ENCODE assay signal across 15 cellular contexts in the genomic region with DNA sequence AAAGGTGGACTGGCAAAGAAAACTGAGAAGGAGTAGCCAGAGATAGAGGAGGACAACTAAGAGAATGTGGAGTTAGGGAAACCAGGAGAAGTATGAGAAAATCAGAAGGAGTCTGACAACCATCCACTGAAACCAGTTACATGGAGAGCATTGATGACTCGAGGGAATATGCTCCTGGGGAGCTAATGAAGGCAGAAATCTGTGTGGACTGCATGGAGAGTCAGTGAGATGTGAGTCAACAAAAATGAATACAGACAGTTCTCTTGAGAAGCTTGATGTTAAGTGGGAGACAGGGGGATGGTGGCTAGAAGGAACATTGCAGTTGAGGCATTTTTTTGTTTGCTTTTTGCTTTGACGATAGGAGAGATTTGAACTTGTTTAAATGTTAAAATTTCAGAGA.
"Had no signal": no experiment of that assay in that cellular context is flagged by ENCODE, and none has a peak within 500 bp of the region (broad histone marks: within the 10 kb centered on the region; RNA-seq: fewer than 3 reads in every experiment).

No MANE protein-coding gene starts in this region.

- H3K27ac Mint-ChIP-seq: activated CD8-positive, alpha-beta T cell treated with anti-CD3 and anti-CD28 coated beads, Interleukin-2, amount 10 ng/mL, durations not matched to agents 7 days and 5 days; activated T-cell treated with anti-CD3 and anti-CD28 coated beads, Interleukin-2, amount 50 U/mL, for 24 hours; activated T-helper 2 cell treated with anti-CD3 and anti-CD28 coated beads, Interferon-gamma antibody, Interleukin-2, Interleukin-4, amounts not matched to agents 10 μg/mL and 5 μg/mL and 100 μg/mL, durations not matched to agents 14 hours and 24 hours and 36 hours; WTC11 had no signal

- H3K36me3 ChIP-seq: breast epithelium, left ventricle myocardium inferior, thyroid gland had no signal

- H3K4me3 Mint-ChIP-seq: activated CD8-positive, alpha-beta T cell treated with anti-CD3 and anti-CD28 coated beads, Interleukin-2, amount 10 ng/mL, durations not matched to agents 7 days and 5 days; activated T-cell treated with anti-CD3 and anti-CD28 coated beads, Interleukin-2, amount 50 U/mL, for 24 hours; WTC11 had no signal

- H3K9me3 ChIP-seq: breast epithelium, left ventricle myocardium inferior, thyroid gland had no signal

- H3K27ac ChIP-seq: breast epithelium, epithelial cell of prostate, thyroid gland had no signal

- H3K27me3 ChIP-seq: breast epithelium, thyroid gland had no signal

- H3K36me3 Mint-ChIP-seq: WTC11 had no signal

- H3K4me3 ChIP-seq: breast epithelium, left ventricle myocardium inferior, thyroid gland had no signal

- DNase-seq: activated T-cell treated with anti-CD3 and anti-CD28 coated beads, Interleukin-2, amount 50 U/mL, for 24 hours; aorta; kidney; left ventricle myocardium inferior; mammary epithelial cell; occipital lobe; retina; stimulated activated naive CD4-positive, alpha-beta T cell; SW 1271 had no signal

- H3K9me3 Mint-ChIP-seq: activated T-cell treated with anti-CD3 and anti-CD28 coated beads, Interleukin-2, amount 50 U/mL, for 24 hours; activated T-helper 2 cell treated with anti-CD3 and anti-CD28 coated beads, Interferon-gamma antibody, Interleukin-2, Interleukin-4, amounts not matched to agents 10 μg/mL and 5 μg/mL and 100 μg/mL, durations not matched to agents 14 hours and 24 hours and 36 hours had no signal

- H3K4me1 ChIP-seq: breast epithelium had no signal
